Comparison of ENCODE assay signal across 8 cellular contexts in genomic region chr4:184649971-184650855, GRCh38. TPM values are rescaled to one million over a fixed set of nuclear protein-coding genes. Genes with fewer than 3 reads are reported as not detected.
DNase-seq lines count a peak whose midpoint lies in the region; FAIRE-seq and TF ChIP-seq lines count a peak whose summit lies in the region.

No MANE protein-coding gene starts in this region.

- in situ Hi-C loops in astrocyte of the cerebellum (cut with HindIII; ENCODE audit: low sequenced_read_pairs): no loop called here

- H3K9me1 ChIP-seq in keratinocyte (ENCODE audit: control insufficient read depth, extremely low read depth, insufficient read depth, low read length): no peaks in the 10 kb centered on the region

- H3K36me3 ChIP-seq in HEK293 (ENCODE audit: control insufficient read depth in 2 of 2, insufficient read depth in 1 of 2, low read length in 2 of 2) (peaks cover 0 to 6% of the 10 kb centered on the region in 2 experiments; a peak in 1 of 3 replicates), keratinocyte (ENCODE audit: control insufficient read depth in 2 of 2, extremely low read depth in 1 of 2, insufficient read depth in 2 of 2, low read length in 2 of 2) (peaks cover 0 to 5% of the 10 kb centered on the region in 2 experiments)

- H3K4me3 Mint-ChIP-seq in activated T-cell treated with anti-CD3 and anti-CD28 coated beads, Interleukin-2, amount 50 U/mL, for 24 hours: peak overlapping the region; percentile 97
- peak overlapping the region; percentile 91 for H3K4me3 Mint-ChIP-seq in stimulated activated naive CD8-positive, alpha-beta T cell treated with anti-CD3 and anti-CD28 coated beads, Interleukin-15, Interleukin-2, amounts not matched to agents 100 ng/mL and 50 ng/mL, for 24 hours

- dilution Hi-C loops in keratinocyte (cut with MboI; ENCODE audit: extremely low pct_ligation_motif_present, low sequenced_read_pairs): no loop called here

- no peak for DNase-seq in activated T-cell treated with anti-CD3 and anti-CD28 coated beads, Interleukin-2, amount 50 U/mL, for 24 hours
- DNase-seq in activated T-cell treated with anti-CD3 and anti-CD28 coated beads for 4 hours (no peak), NCI-H1092 (lab: John Stamatoyannopoulos, UW) (peak; percentile 45), astrocyte of the cerebellum (ENCODE audit: low read depth) (no peak), keratinocyte (ENCODE audit: low read depth, low spot score) (no peak)
- DNase-seq in effector CD8-positive, alpha-beta T cell (lab: John Stamatoyannopoulos, UW): no peak

- H2AFZ ChIP-seq in keratinocyte (ENCODE audit: control insufficient read depth, low read length): peak overlapping the region; percentile 89

- FAIRE-seq in keratinocyte (lab: Jason Lieb, UNC): no peak

- peaks cover 48% of the 10 kb centered on the region for H3K36me3 Mint-ChIP-seq in activated T-cell treated with anti-CD3 and anti-CD28 coated beads, Interleukin-2, amount 50 U/mL, for 24 hours (ENCODE audit: low read depth)
- peaks cover 41% of the 10 kb centered on the region for H3K36me3 Mint-ChIP-seq in stimulated activated naive CD8-positive, alpha-beta T cell treated with anti-CD3 and anti-CD28 coated beads, Interleukin-15, Interleukin-2, amounts not matched to agents 100 ng/mL and 50 ng/mL, for 24 hours (ENCODE audit: low read depth)

- TF ChIP-seq CTCF in HEK293 (tag by site-specific recombination; IDR thresholded peaks at IDR 0.05): no peak
- no peak for TF ChIP-seq CTCF in astrocyte of the cerebellum (IDR thresholded peaks at IDR 0.05; ENCODE audit: low read depth, low read length, missing control alignments)
- no peak for TF ChIP-seq CTCF in keratinocyte (optimal IDR thresholded peaks at IDR 0.05 in 1 of 3, IDR thresholded peaks at IDR 0.05 in 1 of 3, conservative IDR thresholded peaks at IDR 0.05 in 1 of 3; ENCODE audit: extremely low read depth in 1 of 3, insufficient read depth in 2 of 3, low read length in 3 of 3)

- H3K27me3 ChIP-seq in keratinocyte (ENCODE audit: control insufficient read depth, extremely low read depth, insufficient read depth, low read length): no peaks in the 10 kb centered on the region

- H4K20me1 ChIP-seq in keratinocyte (ENCODE audit: control insufficient read depth, extremely low read depth, insufficient read depth, low read length): no peaks in the 10 kb centered on the region

- CTCF ChIA-PET in HEK293 (lab: Yijun Ruan, JAX): interaction anchor here (0.7 kb wide), 1 partner anchor 99 kb away, joined by 5 read pairs; no protein-coding TSS in a partner anchor

- peaks cover 49% of the 10 kb centered on the region for H3K4me1 Mint-ChIP-seq in activated T-cell treated with anti-CD3 and anti-CD28 coated beads, Interleukin-2, amount 50 U/mL, for 24 hours (ENCODE audit: low read depth)
- H3K4me1 Mint-ChIP-seq in stimulated activated naive CD8-positive, alpha-beta T cell treated with anti-CD3 and anti-CD28 coated beads, Interleukin-15, Interleukin-2, amounts not matched to agents 100 ng/mL and 50 ng/mL, for 24 hours (ENCODE audit: low read depth): peaks cover 45% of the 10 kb centered on the region

- peak overlapping the region; percentile 93 for H3K27ac Mint-ChIP-seq in activated T-cell treated with anti-CD3 and anti-CD28 coated beads, Interleukin-2, amount 50 U/mL, for 24 hours
- peak overlapping the region; percentile 93 for H3K27ac Mint-ChIP-seq in stimulated activated naive CD8-positive, alpha-beta T cell treated with anti-CD3 and anti-CD28 coated beads, Interleukin-15, Interleukin-2, amounts not matched to agents 100 ng/mL and 50 ng/mL, for 24 hours

- H3K27ac ChIP-seq in HEK293 (ENCODE audit: extremely low read depth, low read depth, low read length): peak overlapping the region; percentile 91
- H3K27ac ChIP-seq in keratinocyte (ENCODE audit: control insufficient read depth, insufficient read depth, low read length): peak overlapping the region; percentile 91

- peaks cover 42% of the 10 kb centered on the region for H3K79me2 ChIP-seq in keratinocyte (ENCODE audit: control insufficient read depth, insufficient read depth, low read length)

- no peaks in the 10 kb centered on the region for H3K27me3 Mint-ChIP-seq in activated T-cell treated with anti-CD3 and anti-CD28 coated beads, Interleukin-2, amount 50 U/mL, for 24 hours
- no peaks in the 10 kb centered on the region for H3K27me3 Mint-ChIP-seq in stimulated activated naive CD8-positive, alpha-beta T cell treated with anti-CD3 and anti-CD28 coated beads, Interleukin-15, Interleukin-2, amounts not matched to agents 100 ng/mL and 50 ng/mL, for 24 hours

- H3K4me1 ChIP-seq in HEK293 (ENCODE audit: control insufficient read depth, insufficient read depth, low read length) (peaks cover 18% of the 10 kb centered on the region), keratinocyte (ENCODE audit: control insufficient read depth, extremely low read depth, insufficient read depth, low read length) (peaks cover 11% of the 10 kb centered on the region)

- peak overlapping the region; percentile 91 for H3K4me2 ChIP-seq in keratinocyte (ENCODE audit: control insufficient read depth, extremely low read depth, insufficient read depth, low read depth, low read length)

- POLR2A ChIA-PET in HEK293 (lab: Yijun Ruan, JAX): interaction anchor here (0.6 to 2.8 kb wide), 14 partner anchors 9 to 413 kb away, joined by 3 to 21 read pairs (median 4); partner anchors contain the start of genes CENPU and IRF2

- no peaks in the 10 kb centered on the region for H3K9me3 Mint-ChIP-seq in activated T-cell treated with anti-CD3 and anti-CD28 coated beads, Interleukin-2, amount 50 U/mL, for 24 hours
- H3K9me3 Mint-ChIP-seq in stimulated activated naive CD8-positive, alpha-beta T cell treated with anti-CD3 and anti-CD28 coated beads, Interleukin-15, Interleukin-2, amounts not matched to agents 100 ng/mL and 50 ng/mL, for 24 hours: no peaks in the 10 kb centered on the region

- H3K9ac ChIP-seq in keratinocyte (ENCODE audit: control insufficient read depth, extremely low read depth, insufficient read depth, low read length): peak overlapping the region; percentile 92

- H3K9me3 ChIP-seq in HEK293 (ENCODE audit: control insufficient read depth, insufficient read depth, low read depth, low read length): no peaks in the 10 kb centered on the region
- H3K9me3 ChIP-seq in keratinocyte (ENCODE audit: control insufficient read depth, low read depth, low read length): no peaks in the 10 kb centered on the region

- H3K4me3 ChIP-seq in HEK293 (ENCODE audit: low read depth, low read length): peak overlapping the region; percentile 59
- peak overlapping the region; percentile 79 for H3K4me3 ChIP-seq in astrocyte of the cerebellum (ENCODE audit: low read depth, low read length)
- H3K4me3 ChIP-seq in keratinocyte (ENCODE audit: control insufficient read depth in 2 of 3, extremely low read depth in 1 of 3, insufficient read depth in 2 of 3, low read depth in 1 of 3, low read length in 3 of 3): peak overlapping the region; percentile 71 to 84 (median 78)

TF ChIP-seq in HEK293, 187 proteins besides CTCF, POLR2A, EP300 and RAD21 (continues in another document):
- TF ChIP-seq ZNF843 (tag by site-specific recombination; IDR thresholded peaks at IDR 0.05): no peak
- TF ChIP-seq MZF1 (tag by site-specific recombination; IDR thresholded peaks at IDR 0.05; ENCODE audit: borderline replicate concordance): 0 out of 2 replicates have a peak, but pooled peaks have one; percentile 21
- no peak for TF ChIP-seq ZNF311 (tag by site-specific recombination; IDR thresholded peaks at IDR 0.05; ENCODE audit: borderline replicate concordance)
- TF ChIP-seq ZNF37A (tag by site-specific recombination; IDR thresholded peaks at IDR 0.05): no peak
- no peak for TF ChIP-seq ZNF561 (tag by site-specific recombination; IDR thresholded peaks at IDR 0.05; ENCODE audit: borderline replicate concordance)
- TF ChIP-seq ZSCAN18 (tag by site-specific recombination; IDR thresholded peaks at IDR 0.05): no peak
- TF ChIP-seq ZNF514 (tag by site-specific recombination; IDR thresholded peaks at IDR 0.05): no peak
- peak; percentile 79 for TF ChIP-seq ZNF335 (tag by site-specific recombination; conservative IDR thresholded peaks at IDR 0.05)
- TF ChIP-seq ZNF121 (tag by site-specific recombination; IDR thresholded peaks at IDR 0.05): no peak
- TF ChIP-seq BCL11B (tag by site-specific recombination; IDR thresholded peaks at IDR 0.05; ENCODE audit: low read depth): no peak
- no peak for TF ChIP-seq RBAK (tag by site-specific recombination; IDR thresholded peaks at IDR 0.05)
- no peak for TF ChIP-seq SCRT1 (tag by site-specific recombination; IDR thresholded peaks at IDR 0.05; ENCODE audit: borderline replicate concordance)
- TF ChIP-seq YY2 (tag by site-specific recombination; IDR thresholded peaks at IDR 0.05): no peak

RNA-seq across cellular contexts. Expression of gene PRIMPOL, which starts 0.7 kb away (rescaled TPM):
- polyA plus RNA-seq in keratinocyte: 9.1 to 22.8 TPM (median 11.2 TPM) in 3 replicates
- 11.8 TPM for polyA plus RNA-seq in keratinocyte (2011; ENCODE audit: low read depth)
- polyA plus RNA-seq in keratinocyte (2011; cell fraction: cytosol; rRNA removed): 7.1 and 13.9 TPM in 2 replicates
- 11.5 and 15.4 TPM in 2 replicates for polyA plus RNA-seq in keratinocyte (2011; cell fraction: nucleus; rRNA removed)
- polyA plus RNA-seq in keratinocyte (2012; ENCODE audit: low replicate concordance): 4.0 and 10.5 TPM in 2 replicates
- polyA minus RNA-seq in keratinocyte: 1.9 to 2.5 TPM in 2 of 3 replicates, not detected in the other
- polyA minus RNA-seq in keratinocyte (2011; cell fraction: cytosol; rRNA and poly(A)+ RNA removed): 5.9 TPM
- 3.0 and 5.2 TPM in 2 replicates for polyA minus RNA-seq in keratinocyte (2011; cell fraction: nucleus; rRNA and poly(A)+ RNA removed)

RNA-seq across cellular contexts. Expression of gene CASP3, which starts 1.0 kb away (rescaled TPM):
- polyA plus RNA-seq in keratinocyte: 30.4 to 51.1 TPM (median 36.1 TPM) in 3 replicates
- polyA plus RNA-seq in keratinocyte (2011; ENCODE audit: low read depth): 24.2 TPM
- 22.5 and 38.1 TPM in 2 replicates for polyA plus RNA-seq in keratinocyte (2011; cell fraction: cytosol; rRNA removed)
- polyA plus RNA-seq in keratinocyte (2011; cell fraction: nucleus; rRNA removed): 29.8 and 43.8 TPM in 2 replicates
- 24.0 and 32.5 TPM in 2 replicates for polyA plus RNA-seq in keratinocyte (2012; ENCODE audit: low replicate concordance)
- polyA minus RNA-seq in keratinocyte: 11.1 to 18.7 TPM (median 11.6 TPM) in 3 replicates
- 18.6 TPM for polyA minus RNA-seq in keratinocyte (2011; cell fraction: cytosol; rRNA and poly(A)+ RNA removed)
- polyA minus RNA-seq in keratinocyte (2011; cell fraction: nucleus; rRNA and poly(A)+ RNA removed): 11.1 and 19.9 TPM in 2 replicates
